3 cellular contexts compared by ENCODE assay signal in the genomic region with DNA sequence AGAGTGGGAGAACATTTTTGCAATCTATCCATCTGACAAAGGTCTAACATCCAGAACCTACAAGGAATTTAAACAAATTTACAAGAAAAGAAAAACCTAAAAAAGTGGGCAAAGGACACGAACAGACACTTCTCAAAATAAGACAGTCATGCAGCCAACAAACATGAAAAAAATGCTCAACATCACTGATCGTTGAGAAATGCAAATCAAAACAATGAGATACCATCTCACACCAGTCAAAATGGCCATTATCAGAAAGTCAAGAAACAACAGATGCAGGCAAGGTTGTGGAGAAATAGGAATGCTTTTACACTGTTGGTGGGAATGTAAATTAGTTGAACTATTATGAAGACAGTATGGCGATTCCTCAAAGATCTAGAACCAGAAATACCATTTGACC. TPM values are rescaled to one million over a fixed set of nuclear protein-coding genes. Genes with fewer than 3 reads are reported as not detected.
"Had no signal": no experiment of that assay in that cellular context is flagged by ENCODE, and none has a peak within 500 bp of the region (broad histone marks: within the 10 kb centered on the region; RNA-seq: fewer than 3 reads in every experiment).

No MANE protein-coding gene starts in this region.

RNA-seq across cellular contexts. Expression of gene APOE, which starts 44.0 kb away (rescaled TPM):
- total RNA-seq: activated CD4-positive, alpha-beta memory T cell treated with anti-CD3 and anti-CD28 coated beads, Interleukin-2, amount 10 ng/mL, durations not matched to agents 7 days and 5 days had no signal

RNA-seq across cellular contexts. Expression of gene BCAM, which starts 52.7 kb away (rescaled TPM):
- total RNA-seq: activated CD4-positive, alpha-beta memory T cell treated with anti-CD3 and anti-CD28 coated beads, Interleukin-2, amount 10 ng/mL, durations not matched to agents 7 days and 5 days; activated CD8-positive, alpha-beta memory T cell treated with anti-CD3 and anti-CD28 coated beads, Interleukin-2, amount 10 ng/mL, durations not matched to agents 7 days and 5 days had no signal

RNA-seq across cellular contexts. Expression of gene APOC1, which starts 52.8 kb away (rescaled TPM):
- total RNA-seq: SJSA1 had no signal
